Comparison of ENCODE assay signal across 18 cellular contexts in genomic region chr6:11625302-11625701, GRCh38.
"Had no signal": no experiment of that assay in that cellular context is flagged by ENCODE, and none has a peak within 500 bp of the region (broad histone marks: within the 10 kb centered on the region; RNA-seq: fewer than 3 reads in every experiment).

No MANE protein-coding gene starts in this region.

- H3K4me1 ChIP-seq: gastrocnemius medialis, heart right ventricle, pancreas, right lobe of liver, upper lobe of right lung, vagina had no signal

- H3K27ac ChIP-seq: gastrocnemius medialis, heart right ventricle, pancreas, right lobe of liver, tibial nerve, upper lobe of right lung, vagina had no signal

- H3K36me3 ChIP-seq: gastrocnemius medialis, heart right ventricle, pancreas, right lobe of liver, tibial nerve, upper lobe of right lung, vagina had no signal

- DNase-seq: gastrocnemius medialis; heart right ventricle; hypothalamus; kidney glomerular epithelial cell; midbrain; occipital lobe; pancreas; retina; right lobe of liver; stimulated activated CD4-positive, alpha-beta T cell treated with anti-CD3 and anti-CD28 coated beads, Interleukin-4, amount 100 ng/mL, for 1 hour; stimulated activated CD8-positive, alpha-beta memory T cell treated with anti-CD3 and anti-CD28 coated beads, Interleukin-4, amount 100 ng/mL, for 48 hours; upper lobe of right lung had no signal

- H3K27me3 ChIP-seq: gastrocnemius medialis, heart right ventricle, pancreas, right lobe of liver, tibial nerve, upper lobe of right lung, vagina had no signal

- H3K9me3 ChIP-seq: gastrocnemius medialis, heart right ventricle, pancreas, right lobe of liver, tibial nerve, upper lobe of right lung, vagina had no signal

- H3K4me3 ChIP-seq: gastrocnemius medialis, heart right ventricle, pancreas, right lobe of liver, tibial nerve, upper lobe of right lung, vagina had no signal

- ATAC-seq: gastrocnemius medialis; heart right ventricle; left lobe of liver; natural killer cell treated with Interleukin-12 subunit alpha and Interleukin-12 subunit beta and Interleukin-15 and Interleukin-18, amount 100 ng/mL, for 72 hours; pancreas; right lobe of liver; stimulated activated effector memory CD8-positive, alpha-beta T cell treated with anti-CD3 and anti-CD28 coated beads, Interleukin-12 subunit alpha, Interleukin-12 subunit beta, amount 100 ng/mL, for 72 hours; upper lobe of right lung had no signal

- FAIRE-seq: islet of Langerhans, pancreas had no signal
